15 cellular contexts compared by ENCODE assay signal in the genomic region with DNA sequence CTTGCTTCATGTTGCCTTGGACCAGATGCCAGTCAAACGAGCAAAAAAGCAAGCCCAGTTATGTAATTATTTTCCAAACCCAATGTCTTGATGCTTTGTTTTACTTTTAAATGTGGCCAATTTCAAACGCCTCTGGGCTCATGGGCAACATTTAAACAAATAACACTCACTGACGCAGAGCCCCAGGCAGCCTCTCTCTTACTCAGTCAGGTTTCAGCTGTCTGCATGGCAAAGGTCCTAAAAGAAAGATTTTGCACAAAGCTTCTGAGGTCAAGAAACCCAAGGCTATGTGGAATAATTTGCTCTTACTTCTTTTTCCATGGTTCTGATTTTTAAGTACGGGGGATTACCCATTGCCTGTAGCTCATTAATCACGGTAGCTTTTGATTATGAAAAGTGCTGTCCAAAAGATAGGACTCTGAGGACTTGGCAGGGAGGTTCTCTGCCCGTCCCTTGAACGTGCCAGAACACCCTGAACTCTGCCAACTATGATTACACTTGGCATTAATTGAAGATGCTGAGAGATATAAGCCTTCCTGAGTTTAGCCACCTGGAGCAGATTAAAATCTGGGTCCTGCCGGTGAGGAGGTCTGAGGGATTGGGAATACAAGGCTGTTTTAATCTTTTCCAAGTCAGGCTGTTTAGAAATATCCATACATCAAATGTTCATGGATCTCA. TPM values are rescaled to one million over a fixed set of nuclear protein-coding genes. Genes with fewer than 3 reads are reported as not detected.
DNase-seq lines count a peak whose midpoint lies in the region; ATAC-seq, FAIRE-seq and TF ChIP-seq lines count a peak whose summit lies in the region.
"Had no signal": no experiment of that assay in that cellular context is flagged by ENCODE, and none has a peak within 500 bp of the region (broad histone marks: within the 10 kb centered on the region; RNA-seq: fewer than 3 reads in every experiment).

No MANE protein-coding gene starts in this region.

- no peak overlapping the region for H3K4me3 Mint-ChIP-seq in T-helper 2 cell treated with Interferon-gamma antibody and Interleukin-4, amounts not matched to agents 5 μg/mL and 100 μg/mL, for 36 hours
- no peak overlapping the region for H3K4me3 Mint-ChIP-seq in CD8-positive, alpha-beta T cell
- H3K4me3 Mint-ChIP-seq: IgD-negative memory B cell, mesothelial cell of epicardium, type B pancreatic cell had no signal

- H3K79me2 ChIP-seq in mammary epithelial cell (ENCODE audit: insufficient read depth, low read length) (no peaks in the 10 kb centered on the region), keratinocyte (ENCODE audit: control insufficient read depth, insufficient read depth, low read length) (no peaks in the 10 kb centered on the region)

- no peak for TF ChIP-seq CTCF in C4-2B (conservative IDR thresholded peaks at IDR 0.05)
- no peak for TF ChIP-seq CTCF in mammary epithelial cell (conservative IDR thresholded peaks at IDR 0.05 in 1 of 2, IDR thresholded peaks at IDR 0.05 in 1 of 2; ENCODE audit: extremely low read depth in 1 of 2, insufficient read depth in 1 of 2, low read depth in 1 of 2, low read length in 2 of 2)
- TF ChIP-seq CTCF in keratinocyte (optimal IDR thresholded peaks at IDR 0.05 in 1 of 3, IDR thresholded peaks at IDR 0.05 in 1 of 3, conservative IDR thresholded peaks at IDR 0.05 in 1 of 3; ENCODE audit: extremely low read depth in 1 of 3, insufficient read depth in 2 of 3, low read length in 3 of 3): no peak
- no peak for TF ChIP-seq CTCF in CD8-positive, alpha-beta T cell (IDR thresholded peaks at IDR 0.05)

- H3K36me3 ChIP-seq in MG63 (no peaks in the 10 kb centered on the region), mammary epithelial cell (ENCODE audit: insufficient read depth, low read length) (no peaks in the 10 kb centered on the region), keratinocyte (ENCODE audit: control insufficient read depth in 2 of 2, extremely low read depth in 1 of 2, insufficient read depth in 2 of 2, low read length in 2 of 2) (no peaks in the 10 kb centered on the region)
- H3K36me3 ChIP-seq in CD8-positive, alpha-beta T cell (ENCODE audit: insufficient read depth, low read length): no peaks in the 10 kb centered on the region

- no peaks in the 10 kb centered on the region for H3K36me3 Mint-ChIP-seq in T-helper 2 cell treated with Interferon-gamma antibody and Interleukin-4, amounts not matched to agents 5 μg/mL and 100 μg/mL, for 36 hours (ENCODE audit: low read depth)
- H3K36me3 Mint-ChIP-seq in CD8-positive, alpha-beta T cell: no peaks in the 10 kb centered on the region
- H3K36me3 Mint-ChIP-seq: IgD-negative memory B cell, mesothelial cell of epicardium, type B pancreatic cell had no signal

- dilution Hi-C loops in mammary epithelial cell (cut with HindIII; ENCODE audit: low sequenced_read_pairs) (no loop called here), keratinocyte (cut with MboI; ENCODE audit: extremely low pct_ligation_motif_present, low sequenced_read_pairs) (no loop called here)

- H3K4me2 ChIP-seq in mammary epithelial cell (ENCODE audit: insufficient read depth, low read depth, low read length) (no peak overlapping the region), keratinocyte (ENCODE audit: control insufficient read depth, extremely low read depth, insufficient read depth, low read depth, low read length) (peak overlapping the region; percentile 12)

- no peak overlapping the region for H3K27ac Mint-ChIP-seq in T-helper 2 cell treated with Interferon-gamma antibody and Interleukin-4, amounts not matched to agents 5 μg/mL and 100 μg/mL, for 36 hours
- no peak overlapping the region for H3K27ac Mint-ChIP-seq in CD8-positive, alpha-beta T cell
- H3K27ac Mint-ChIP-seq: IgD-negative memory B cell, mesothelial cell of epicardium, type B pancreatic cell had no signal

- H3K4me1 ChIP-seq in mammary epithelial cell (ENCODE audit: insufficient read depth, low read length): no peaks in the 10 kb centered on the region
- H3K4me1 ChIP-seq in keratinocyte (ENCODE audit: control insufficient read depth, extremely low read depth, insufficient read depth, low read length): peaks cover 7% of the 10 kb centered on the region
- no peaks in the 10 kb centered on the region for H3K4me1 ChIP-seq in CD8-positive, alpha-beta T cell (ENCODE audit: insufficient read depth, low read length)

- peak overlapping the region; percentile 31; the same call in 1 of the 2 replicates for H3K27ac ChIP-seq in C4-2B
- H3K27ac ChIP-seq in mammary epithelial cell (ENCODE audit: insufficient read depth, low read depth, low read length): no peak overlapping the region
- no peak overlapping the region for H3K27ac ChIP-seq in keratinocyte (ENCODE audit: control insufficient read depth, insufficient read depth, low read length)
- H3K27ac ChIP-seq in CD8-positive, alpha-beta T cell (ENCODE audit: low read depth, low read length): no peak overlapping the region
- H3K27ac ChIP-seq: epithelial cell of prostate had no signal

- H3K4me3 ChIP-seq in MG63 (no peak overlapping the region), mammary epithelial cell (replicated peaks in 1 of 3; ENCODE audit: insufficient read depth in 1 of 3, low read depth in 2 of 3, low read length in 3 of 3) (no peak overlapping the region), keratinocyte (ENCODE audit: control insufficient read depth in 2 of 3, extremely low read depth in 1 of 3, insufficient read depth in 2 of 3, low read depth in 1 of 3, low read length in 3 of 3) (no peak overlapping the region)
- no peak overlapping the region for H3K4me3 ChIP-seq in CD8-positive, alpha-beta T cell (ENCODE audit: low read depth, low read length)

- POLR2A ChIA-PET in CD8-positive, alpha-beta T cell (lab: Charles Lee): no interaction called here

- peaks cover 47% of the 10 kb centered on the region for H3K27me3 Mint-ChIP-seq in T-helper 2 cell treated with Interferon-gamma antibody and Interleukin-4, amounts not matched to agents 5 μg/mL and 100 μg/mL, for 36 hours (ENCODE audit: low read depth)
- H3K27me3 Mint-ChIP-seq in CD8-positive, alpha-beta T cell (ENCODE audit: low read depth): peaks cover 40% of the 10 kb centered on the region

- DNase-seq in MG63 (peak; percentile 70), mammary epithelial cell (peak; percentile 27), keratinocyte (ENCODE audit: low read depth, low spot score) (no peak), HK-2 (ENCODE audit: unreplicated experiment) (no peak)
- no peak for DNase-seq in T-helper 2 cell treated with Interferon-gamma antibody and Interleukin-4, amounts not matched to agents 5 μg/mL and 100 μg/mL, for 36 hours (ENCODE audit: low spot score)
- DNase-seq in CD8-positive, alpha-beta T cell: no peak
- DNase-seq: NCI-H187 treated with DMSO at 0.1 percent for 48 hours; NK-92 treated with Interleukin-12 subunit alpha and Interleukin-12 subunit beta, amount 100 ng/mL, for 24 hours had no signal

- no peaks in the 10 kb centered on the region for H3K9me1 ChIP-seq in keratinocyte (ENCODE audit: control insufficient read depth, extremely low read depth, insufficient read depth, low read length)

- no TSS peak for BruUV-seq in mammary epithelial cell (replicated peaks; lab: Mats Ljungman, UMichigan)

- H4K20me1 ChIP-seq in mammary epithelial cell (ENCODE audit: insufficient read depth, low read length): no peaks in the 10 kb centered on the region
- no peaks in the 10 kb centered on the region for H4K20me1 ChIP-seq in keratinocyte (ENCODE audit: control insufficient read depth, extremely low read depth, insufficient read depth, low read length)

- FAIRE-seq in keratinocyte (lab: Jason Lieb, UNC): peak; percentile 43
- FAIRE-seq: colon had no signal

- H3K9ac ChIP-seq in mammary epithelial cell (ENCODE audit: insufficient read depth, low read length) (no peak overlapping the region), keratinocyte (ENCODE audit: control insufficient read depth, extremely low read depth, insufficient read depth, low read length) (no peak overlapping the region)

- no peak for ATAC-seq in GM21825 (IDR thresholded peaks at IDR 0.05; ENCODE audit: unreplicated experiment)
- no peak for ATAC-seq in CD8-positive, alpha-beta T cell

- WGBS in mammary epithelial cell (ENCODE audit: low coverage, missing lambda C conversion rate): 1% methylated on average over 8 of the region's 8 CpGs

- H2AFZ ChIP-seq in mammary epithelial cell (ENCODE audit: low read depth, low read length) (no peak overlapping the region), keratinocyte (ENCODE audit: control insufficient read depth, low read length) (no peak overlapping the region)

- in situ Hi-C loops in mammary epithelial cell (cut with MboI; ENCODE audit: low sequenced_read_pairs in 2 of 2): no loop called here

- intact Hi-C loops in mammary epithelial cell (cut with micrococcal nuclease): no loop called here
- intact Hi-C loops in CD8-positive, alpha-beta T cell (cut with DNase I, micrococcal nuclease): no loop called here

- CTCF ChIA-PET in mammary epithelial cell (lab: Charles Lee; ENCODE audit: low non-redundant PET): no interaction called here
- CTCF ChIA-PET in CD8-positive, alpha-beta T cell (lab: Charles Lee): interaction anchor here (0.6 kb wide), 1 partner anchor 37 kb away, joined by 3 read pairs; no protein-coding TSS in a partner anchor

- H3K9me3 Mint-ChIP-seq in T-helper 2 cell treated with Interferon-gamma antibody and Interleukin-4, amounts not matched to agents 5 μg/mL and 100 μg/mL, for 36 hours: no peaks in the 10 kb centered on the region
- no peaks in the 10 kb centered on the region for H3K9me3 Mint-ChIP-seq in CD8-positive, alpha-beta T cell
- H3K9me3 Mint-ChIP-seq: type B pancreatic cell had no signal

- 0 out of 2 replicates have a peak, but pooled peaks cover 2% of the 10 kb centered on the region for H3K9me3 ChIP-seq in MG63
- H3K9me3 ChIP-seq in mammary epithelial cell (replicated peaks; ENCODE audit: insufficient read depth, low read length): peaks cover 4% of the 10 kb centered on the region
- no peaks in the 10 kb centered on the region for H3K9me3 ChIP-seq in keratinocyte (ENCODE audit: control insufficient read depth, low read depth, low read length)
- no peaks in the 10 kb centered on the region for H3K9me3 ChIP-seq in CD8-positive, alpha-beta T cell (ENCODE audit: low read length)

- H3K4me1 Mint-ChIP-seq in T-helper 2 cell treated with Interferon-gamma antibody and Interleukin-4, amounts not matched to agents 5 μg/mL and 100 μg/mL, for 36 hours (ENCODE audit: low read depth): no peaks in the 10 kb centered on the region
- H3K4me1 Mint-ChIP-seq in CD8-positive, alpha-beta T cell (ENCODE audit: low read depth): no peaks in the 10 kb centered on the region
- H3K4me1 Mint-ChIP-seq: IgD-negative memory B cell had no signal

- H3K27me3 ChIP-seq in MG63: no peaks in the 10 kb centered on the region
- H3K27me3 ChIP-seq in mammary epithelial cell (ENCODE audit: insufficient read depth, low read length): no peaks in the 10 kb centered on the region
- H3K27me3 ChIP-seq in keratinocyte (ENCODE audit: control insufficient read depth, extremely low read depth, insufficient read depth, low read length): peaks cover 7% of the 10 kb centered on the region
- no peaks in the 10 kb centered on the region for H3K27me3 ChIP-seq in CD8-positive, alpha-beta T cell (ENCODE audit: insufficient read depth, low read length)

RNA-seq across cellular contexts. Expression of gene MSRB2, which starts 14.1 kb away (rescaled TPM):
- total RNA-seq in MG63 (2014; rRNA removed; shearing (Covaris generic); ENCODE audit: low replicate concordance): 18.6 and 26.3 TPM in 2 replicates
- 10 to 100 TPM in 1 of 2 donors, 1 to 10 TPM in 1; 7.8 to 20.9 TPM for total RNA-seq in mammary epithelial cell
- polyA plus RNA-seq in mammary epithelial cell: 15.7 TPM
- 19.2 TPM for polyA minus RNA-seq in mammary epithelial cell
- polyA plus RNA-seq in keratinocyte: 21.7 to 41.4 TPM (median 27.6 TPM) in 3 replicates
- 12.9 TPM for polyA plus RNA-seq in keratinocyte (2011; ENCODE audit: low read depth)
- polyA plus RNA-seq in keratinocyte (2011; cell fraction: cytosol; rRNA removed): 29.0 and 31.9 TPM in 2 replicates
- 12.2 and 16.3 TPM in 2 replicates for polyA plus RNA-seq in keratinocyte (2011; cell fraction: nucleus; rRNA removed)
- 19.5 and 23.2 TPM in 2 replicates for polyA plus RNA-seq in keratinocyte (2012; ENCODE audit: low replicate concordance)
- 12.4 to 29.5 TPM (median 18.1 TPM) in 3 replicates for polyA minus RNA-seq in keratinocyte
- 13.6 TPM for polyA minus RNA-seq in keratinocyte (2011; cell fraction: cytosol; rRNA and poly(A)+ RNA removed)
- polyA minus RNA-seq in keratinocyte (2011; cell fraction: nucleus; rRNA and poly(A)+ RNA removed): 1.6 and 3.2 TPM in 2 replicates
- total RNA-seq in CD8-positive, alpha-beta T cell: 1 to 10 TPM; 1.0 to 1.1 TPM

Comparison
In these comparisons a context has a peak if more than half of its experiments do, and no peak if none do; other contexts are left out.
1. DNase-seq: peak in MG63 (single experiment) and mammary epithelial cell (single experiment); none in keratinocyte (single experiment), HK-2 (single experiment), T-helper 2 cell treated with Interferon-gamma antibody and Interleukin-4, amounts not matched to agents 5 μg/mL and 100 μg/mL, for 36 hours (single experiment) and CD8-positive, alpha-beta T cell (0 of 7).